1 cellular context compared by ENCODE assay signal in the genomic region with DNA sequence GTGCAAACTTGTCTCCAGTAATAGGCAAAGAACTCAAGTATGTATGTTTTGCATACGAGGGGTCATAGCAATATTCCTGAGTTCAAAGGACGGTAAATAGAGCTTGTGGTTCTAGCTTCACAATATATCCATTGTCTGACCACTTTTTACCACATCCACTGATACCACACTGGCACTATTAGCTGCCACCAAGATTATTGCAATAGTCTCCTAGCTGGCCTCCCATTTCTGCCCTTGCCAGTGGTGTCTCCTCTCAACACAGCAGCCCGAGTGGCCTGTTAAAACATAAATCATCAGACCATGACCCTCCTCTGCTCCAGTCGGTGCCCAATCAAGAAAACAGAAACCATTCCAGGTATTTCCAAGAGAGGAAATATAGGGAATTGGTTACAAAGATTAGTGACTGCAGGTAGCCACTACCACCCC.
TF ChIP-seq lines count a peak whose summit lies in the region.

No MANE protein-coding gene starts in this region.

TF ChIP-seq in K562, 482 proteins besides CTCF, POLR2A, EP300 and RAD21 (continued from another document):
- TF ChIP-seq, protein P1, sequence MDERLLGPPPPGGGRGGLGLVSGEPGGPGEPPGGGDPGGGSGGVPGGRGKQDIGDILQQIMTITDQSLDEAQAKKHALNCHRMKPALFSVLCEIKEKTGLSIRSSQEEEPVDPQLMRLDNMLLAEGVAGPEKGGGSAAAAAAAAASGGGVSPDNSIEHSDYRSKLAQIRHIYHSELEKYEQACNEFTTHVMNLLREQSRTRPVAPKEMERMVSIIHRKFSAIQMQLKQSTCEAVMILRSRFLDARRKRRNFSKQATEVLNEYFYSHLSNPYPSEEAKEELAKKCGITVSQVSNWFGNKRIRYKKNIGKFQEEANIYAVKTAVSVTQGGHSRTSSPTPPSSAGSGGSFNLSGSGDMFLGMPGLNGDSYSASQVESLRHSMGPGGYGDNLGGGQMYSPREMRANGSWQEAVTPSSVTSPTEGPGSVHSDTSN (CRISPR knock-in tag; IDR thresholded peaks at IDR 0.05; ENCODE audit: low read depth) = no peak
- TF ChIP-seq, protein P1 (tag; conservative IDR thresholded peaks at IDR 0.05; ENCODE audit: low read depth) = peak; percentile 37; the same call in 1 of the 2 replicates
- TF ChIP-seq ZC3H8 (IDR thresholded peaks at IDR 0.05) = no peak
- no peak for TF ChIP-seq RCOR1 (IDR thresholded peaks at IDR 0.05; ENCODE audit: borderline replicate concordance in 1 of 2, low read depth in 2 of 2, low read length in 2 of 2)
- TF ChIP-seq, protein P2, sequence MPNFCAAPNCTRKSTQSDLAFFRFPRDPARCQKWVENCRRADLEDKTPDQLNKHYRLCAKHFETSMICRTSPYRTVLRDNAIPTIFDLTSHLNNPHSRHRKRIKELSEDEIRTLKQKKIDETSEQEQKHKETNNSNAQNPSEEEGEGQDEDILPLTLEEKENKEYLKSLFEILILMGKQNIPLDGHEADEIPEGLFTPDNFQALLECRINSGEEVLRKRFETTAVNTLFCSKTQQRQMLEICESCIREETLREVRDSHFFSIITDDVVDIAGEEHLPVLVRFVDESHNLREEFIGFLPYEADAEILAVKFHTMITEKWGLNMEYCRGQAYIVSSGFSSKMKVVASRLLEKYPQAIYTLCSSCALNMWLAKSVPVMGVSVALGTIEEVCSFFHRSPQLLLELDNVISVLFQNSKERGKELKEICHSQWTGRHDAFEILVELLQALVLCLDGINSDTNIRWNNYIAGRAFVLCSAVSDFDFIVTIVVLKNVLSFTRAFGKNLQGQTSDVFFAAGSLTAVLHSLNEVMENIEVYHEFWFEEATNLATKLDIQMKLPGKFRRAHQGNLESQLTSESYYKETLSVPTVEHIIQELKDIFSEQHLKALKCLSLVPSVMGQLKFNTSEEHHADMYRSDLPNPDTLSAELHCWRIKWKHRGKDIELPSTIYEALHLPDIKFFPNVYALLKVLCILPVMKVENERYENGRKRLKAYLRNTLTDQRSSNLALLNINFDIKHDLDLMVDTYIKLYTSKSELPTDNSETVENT (CRISPR knock-in tag; IDR thresholded peaks at IDR 0.05) = no peak
- TF ChIP-seq NR2C1 (IDR thresholded peaks at IDR 0.05) = no peak
- no peak for TF ChIP-seq NR2C1 (tag; IDR thresholded peaks at IDR 0.05)
- no peak for TF ChIP-seq MTA3 (IDR thresholded peaks at IDR 0.05; ENCODE audit: borderline replicate concordance)
- TF ChIP-seq MEIS2 (IDR thresholded peaks at IDR 0.05; ENCODE audit: partially characterized antibody) = peak; percentile 3
- no peak for TF ChIP-seq HNRNPL (IDR thresholded peaks at IDR 0.05; ENCODE audit: low read depth, low read length)
- no peak for TF ChIP-seq ZNF780A (CRISPR knock-in tag; IDR thresholded peaks at IDR 0.05)
- no peak for TF ChIP-seq SAFB (IDR thresholded peaks at IDR 0.05; ENCODE audit: borderline replicate concordance, low read depth, low read length)
- TF ChIP-seq, protein P3, sequence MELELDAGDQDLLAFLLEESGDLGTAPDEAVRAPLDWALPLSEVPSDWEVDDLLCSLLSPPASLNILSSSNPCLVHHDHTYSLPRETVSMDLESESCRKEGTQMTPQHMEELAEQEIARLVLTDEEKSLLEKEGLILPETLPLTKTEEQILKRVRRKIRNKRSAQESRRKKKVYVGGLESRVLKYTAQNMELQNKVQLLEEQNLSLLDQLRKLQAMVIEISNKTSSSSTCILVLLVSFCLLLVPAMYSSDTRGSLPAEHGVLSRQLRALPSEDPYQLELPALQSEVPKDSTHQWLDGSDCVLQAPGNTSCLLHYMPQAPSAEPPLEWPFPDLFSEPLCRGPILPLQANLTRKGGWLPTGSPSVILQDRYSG (tag; conservative IDR thresholded peaks at IDR 0.05; ENCODE audit: low read depth) = no peak
- no peak for TF ChIP-seq RBM25 (IDR thresholded peaks at IDR 0.05; ENCODE audit: low read depth, low read length, severe bottlenecking)
- TF ChIP-seq STAT5A (IDR thresholded peaks at IDR 0.05; ENCODE audit: borderline replicate concordance, low read length) = no peak
- TF ChIP-seq NUFIP1 (IDR thresholded peaks at IDR 0.05; ENCODE audit: partially characterized antibody) = no peak
- TF ChIP-seq, protein P4, sequence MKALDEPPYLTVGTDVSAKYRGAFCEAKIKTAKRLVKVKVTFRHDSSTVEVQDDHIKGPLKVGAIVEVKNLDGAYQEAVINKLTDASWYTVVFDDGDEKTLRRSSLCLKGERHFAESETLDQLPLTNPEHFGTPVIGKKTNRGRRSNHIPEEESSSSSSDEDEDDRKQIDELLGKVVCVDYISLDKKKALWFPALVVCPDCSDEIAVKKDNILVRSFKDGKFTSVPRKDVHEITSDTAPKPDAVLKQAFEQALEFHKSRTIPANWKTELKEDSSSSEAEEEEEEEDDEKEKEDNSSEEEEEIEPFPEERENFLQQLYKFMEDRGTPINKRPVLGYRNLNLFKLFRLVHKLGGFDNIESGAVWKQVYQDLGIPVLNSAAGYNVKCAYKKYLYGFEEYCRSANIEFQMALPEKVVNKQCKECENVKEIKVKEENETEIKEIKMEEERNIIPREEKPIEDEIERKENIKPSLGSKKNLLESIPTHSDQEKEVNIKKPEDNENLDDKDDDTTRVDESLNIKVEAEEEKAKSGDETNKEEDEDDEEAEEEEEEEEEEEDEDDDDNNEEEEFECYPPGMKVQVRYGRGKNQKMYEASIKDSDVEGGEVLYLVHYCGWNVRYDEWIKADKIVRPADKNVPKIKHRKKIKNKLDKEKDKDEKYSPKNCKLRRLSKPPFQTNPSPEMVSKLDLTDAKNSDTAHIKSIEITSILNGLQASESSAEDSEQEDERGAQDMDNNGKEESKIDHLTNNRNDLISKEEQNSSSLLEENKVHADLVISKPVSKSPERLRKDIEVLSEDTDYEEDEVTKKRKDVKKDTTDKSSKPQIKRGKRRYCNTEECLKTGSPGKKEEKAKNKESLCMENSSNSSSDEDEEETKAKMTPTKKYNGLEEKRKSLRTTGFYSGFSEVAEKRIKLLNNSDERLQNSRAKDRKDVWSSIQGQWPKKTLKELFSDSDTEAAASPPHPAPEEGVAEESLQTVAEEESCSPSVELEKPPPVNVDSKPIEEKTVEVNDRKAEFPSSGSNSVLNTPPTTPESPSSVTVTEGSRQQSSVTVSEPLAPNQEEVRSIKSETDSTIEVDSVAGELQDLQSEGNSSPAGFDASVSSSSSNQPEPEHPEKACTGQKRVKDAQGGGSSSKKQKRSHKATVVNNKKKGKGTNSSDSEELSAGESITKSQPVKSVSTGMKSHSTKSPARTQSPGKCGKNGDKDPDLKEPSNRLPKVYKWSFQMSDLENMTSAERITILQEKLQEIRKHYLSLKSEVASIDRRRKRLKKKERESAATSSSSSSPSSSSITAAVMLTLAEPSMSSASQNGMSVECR (CRISPR knock-in tag; IDR thresholded peaks at IDR 0.05) = no peak
- TF ChIP-seq MBD2 (IDR thresholded peaks at IDR 0.05; ENCODE audit: borderline replicate concordance, low read depth) = no peak
- TF ChIP-seq ZNF224 (CRISPR knock-in tag; IDR thresholded peaks at IDR 0.05) = no peak
- 0 out of 2 replicates have a peak, but pooled peaks have one; percentile 8 for TF ChIP-seq RBFOX2 (IDR thresholded peaks at IDR 0.05; ENCODE audit: low read depth, low read length)
- no peak for TF ChIP-seq CEBPB (tag; IDR thresholded peaks at IDR 0.05)
- no peak for TF ChIP-seq KDM2B (CRISPR knock-in tag; IDR thresholded peaks at IDR 0.05)
- TF ChIP-seq MAFK (IDR thresholded peaks at IDR 0.05; ENCODE audit: low read length) = no peak
- TF ChIP-seq FIP1L1 (IDR thresholded peaks at IDR 0.05; ENCODE audit: low read depth, low read length, poor library complexity, severe bottlenecking) = no peak
- TF ChIP-seq, protein P5, sequence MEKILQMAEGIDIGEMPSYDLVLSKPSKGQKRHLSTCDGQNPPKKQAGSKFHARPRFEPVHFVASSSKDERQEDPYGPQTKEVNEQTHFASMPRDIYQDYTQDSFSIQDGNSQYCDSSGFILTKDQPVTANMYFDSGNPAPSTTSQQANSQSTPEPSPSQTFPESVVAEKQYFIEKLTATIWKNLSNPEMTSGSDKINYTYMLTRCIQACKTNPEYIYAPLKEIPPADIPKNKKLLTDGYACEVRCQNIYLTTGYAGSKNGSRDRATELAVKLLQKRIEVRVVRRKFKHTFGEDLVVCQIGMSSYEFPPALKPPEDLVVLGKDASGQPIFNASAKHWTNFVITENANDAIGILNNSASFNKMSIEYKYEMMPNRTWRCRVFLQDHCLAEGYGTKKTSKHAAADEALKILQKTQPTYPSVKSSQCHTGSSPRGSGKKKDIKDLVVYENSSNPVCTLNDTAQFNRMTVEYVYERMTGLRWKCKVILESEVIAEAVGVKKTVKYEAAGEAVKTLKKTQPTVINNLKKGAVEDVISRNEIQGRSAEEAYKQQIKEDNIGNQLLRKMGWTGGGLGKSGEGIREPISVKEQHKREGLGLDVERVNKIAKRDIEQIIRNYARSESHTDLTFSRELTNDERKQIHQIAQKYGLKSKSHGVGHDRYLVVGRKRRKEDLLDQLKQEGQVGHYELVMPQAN (IDR thresholded peaks at IDR 0.05; ENCODE audit: borderline replicate concordance) = no peak
- no peak for TF ChIP-seq FOXA1 (IDR thresholded peaks at IDR 0.05; ENCODE audit: borderline replicate concordance)
- TF ChIP-seq CHD1 (IDR thresholded peaks at IDR 0.05; ENCODE audit: low read length) = no peak
- no peak for TF ChIP-seq CBX2 (IDR thresholded peaks at IDR 0.05; ENCODE audit: insufficient read depth, low read length, poor library complexity, severe bottlenecking)
- no peak for TF ChIP-seq NFE2L1 (tag; IDR thresholded peaks at IDR 0.05; ENCODE audit: borderline replicate concordance, low read depth)
- TF ChIP-seq ATF1 (CRISPR knock-in tag; IDR thresholded peaks at IDR 0.05) = no peak
- no peak for TF ChIP-seq ATF1 (tag; IDR thresholded peaks at IDR 0.05)
- no peak for TF ChIP-seq TAF9B (IDR thresholded peaks at IDR 0.05; ENCODE audit: partially characterized antibody)
- TF ChIP-seq, protein P6, sequence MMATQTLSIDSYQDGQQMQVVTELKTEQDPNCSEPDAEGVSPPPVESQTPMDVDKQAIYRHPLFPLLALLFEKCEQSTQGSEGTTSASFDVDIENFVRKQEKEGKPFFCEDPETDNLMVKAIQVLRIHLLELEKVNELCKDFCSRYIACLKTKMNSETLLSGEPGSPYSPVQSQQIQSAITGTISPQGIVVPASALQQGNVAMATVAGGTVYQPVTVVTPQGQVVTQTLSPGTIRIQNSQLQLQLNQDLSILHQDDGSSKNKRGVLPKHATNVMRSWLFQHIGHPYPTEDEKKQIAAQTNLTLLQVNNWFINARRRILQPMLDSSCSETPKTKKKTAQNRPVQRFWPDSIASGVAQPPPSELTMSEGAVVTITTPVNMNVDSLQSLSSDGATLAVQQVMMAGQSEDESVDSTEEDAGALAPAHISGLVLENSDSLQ (IDR thresholded peaks at IDR 0.05) = peak; percentile 83
- no peak for TF ChIP-seq PCBP2 (IDR thresholded peaks at IDR 0.05; ENCODE audit: low read depth, low read length, poor library complexity, severe bottlenecking)
